ENCODE assay signal across 22 cellular contexts in genomic region chr12:50309950-50310349, GRCh38. TPM values are rescaled to one million over a fixed set of nuclear protein-coding genes. Genes with fewer than 3 reads are reported as not detected.
A peak's percentile ranks its signal among the peaks of the same experiment; 100 is the strongest.
DNase-seq lines count a peak whose midpoint lies in the region; ATAC-seq, FAIRE-seq and TF ChIP-seq lines count a peak whose summit lies in the region.
"Had no signal": no experiment of that assay in that cellular context is flagged by ENCODE, and none has a peak within 500 bp of the region (broad histone marks: within the 10 kb centered on the region; RNA-seq: fewer than 3 reads in every experiment).

No MANE protein-coding gene starts in this region.

- H3K4me1 Mint-ChIP-seq in T-helper 17 cell = peaks cover 2% of the 10 kb centered on the region
- H3K4me1 Mint-ChIP-seq: CD4-positive, alpha-beta memory T cell; T-cell had no signal

- WGBS in K562 (ENCODE audit: insufficient coverage, low coverage, missing lambda C conversion rate) = 0% methylated on average over 2 of the region's 2 CpGs
- WGBS in psoas muscle, 3 donors = 55 to 79% (median 69%) methylated on average over 2 of the region's 2 CpGs

- no peak overlapping the region; the same call in 1 of the 2 replicates for H3K4me2 ChIP-seq in K562 (ENCODE audit: insufficient read depth, low read length)
- H3K4me2 ChIP-seq: BLaER1 had no signal

- no peak; the same call in 1 of the 2 replicates for TF ChIP-seq EP300 in K562 (IDR thresholded peaks at IDR 0.05; ENCODE audit: low read length)

- H3K27me3 Mint-ChIP-seq in T-helper 17 cell = no peaks in the 10 kb centered on the region
- H3K27me3 Mint-ChIP-seq: CD4-positive, alpha-beta memory T cell; T-cell had no signal

- H2AFZ ChIP-seq in K562 (ENCODE audit: low read depth, low read length) = no peak overlapping the region

- intact Hi-C loops in K562 (cut with micrococcal nuclease) = loop anchor here (5.0 kb wide), 1 partner anchor 48 kb away; no protein-coding TSS in a partner anchor
- intact Hi-C loops in psoas muscle (cut with DNase I) = loop anchor here in 1 of 2 donors (5.0 kb wide), 1 partner anchor 123 kb away; no protein-coding TSS in a partner anchor

- DNase-seq in NCI-H2107 treated with DMSO at 0.1 percent for 48 hours (lab: John Stamatoyannopoulos, UW; ENCODE audit: unreplicated experiment) (peak; percentile 53), NCI-H2107 (lab: John Stamatoyannopoulos, UW) (no peak), T-helper 17 cell (no peak), K562 (ENCODE audit: extremely low read depth in 1 of 4, low spot score in 3 of 4) (peak in 2 of 4 experiments; percentile 38 to 56), NOMO-1 treated with DMSO at 0.1 percent for 48 hours (lab: John Stamatoyannopoulos, UW; ENCODE audit: unreplicated experiment) (no peak), psoas muscle (no peak), RCC 7860 (ENCODE audit: low spot score) (no peak)
- DNase-seq: ACHN; CD4-positive, alpha-beta memory T cell; DND-41; HFFc6; NCI-H1105; NCI-H2029 treated with DMSO at 0.1 percent for 48 hours; NCI-H446 treated with DMSO at 0.1 percent for 48 hours; NCI-H526 treated with DMSO at 0.1 percent for 48 hours; SJCRH30; T-cell had no signal

- CTCF ChIA-PET in K562 (lab: Yijun Ruan, JAX; ENCODE audit: low intra/inter-chr PET ratio) = no interaction called here

- TF ChIP-seq CTCF in K562 (IDR thresholded peaks at IDR 0.05 in 2 of 3, conservative IDR thresholded peaks at IDR 0.05 in 1 of 3; ENCODE audit: insufficient read depth in 2 of 3, low read depth in 1 of 3, low read length in 3 of 3) = no peak
- TF ChIP-seq CTCF in psoas muscle (IDR thresholded peaks at IDR 0.05) = no peak

- H3K9me3 ChIP-seq in T-helper 17 cell (ENCODE audit: control insufficient read depth, low read length, poor library complexity, severe bottlenecking) = no peaks in the 10 kb centered on the region
- no peaks in the 10 kb centered on the region for H3K9me3 ChIP-seq in K562 (replicated peaks; ENCODE audit: control insufficient read depth, insufficient read depth, low read depth, low read length)
- H3K9me3 ChIP-seq in psoas muscle = no peaks in the 10 kb centered on the region
- H3K9me3 ChIP-seq: BLaER1, SJCRH30 had no signal

- H3K79me2 ChIP-seq in K562 (ENCODE audit: control insufficient read depth, insufficient read depth, low read length) = no peaks in the 10 kb centered on the region

- H3K4me3 ChIP-seq in K562 (no peak overlapping the region), psoas muscle (no peak overlapping the region)
- H3K4me3 ChIP-seq: BLaER1, GM12878, SJCRH30 had no signal

- POLR2A ChIA-PET in K562 (lab: Yijun Ruan, JAX) = no interaction called here

- no peak overlapping the region for H3K4me3 Mint-ChIP-seq in T-helper 17 cell
- H3K4me3 Mint-ChIP-seq: CD4-positive, alpha-beta memory T cell; HFFc6; T-cell had no signal

- TF ChIP-seq POLR2A in K562 (conservative IDR thresholded peaks at IDR 0.05) = no peak

- no peaks in the 10 kb centered on the region for H3K27me3 ChIP-seq in K562 (ENCODE audit: control insufficient read depth in 2 of 2, insufficient read depth in 2 of 2, low read length in 2 of 2)
- no peaks in the 10 kb centered on the region for H3K27me3 ChIP-seq in psoas muscle (ENCODE audit: insufficient read depth in 3 of 3, low read length in 2 of 3)
- H3K27me3 ChIP-seq: BLaER1, SJCRH30 had no signal

- peak; percentile 60 for FAIRE-seq in K562 (lab: Jason Lieb, UNC)
- FAIRE-seq in RCC 7860 (lab: Jason Lieb, UNC) = no peak
- FAIRE-seq: GM12878, H54 had no signal

- in situ Hi-C loops in K562 (cut with MboI) = loop anchor here (5.0 kb wide), 2 partner anchors 133 to 238 kb away; no protein-coding TSS in a partner anchor

- TF ChIP-seq RAD21 in K562 (CRISPR knock-in tag; conservative IDR thresholded peaks at IDR 0.05 in 1 of 2, IDR thresholded peaks at IDR 0.05 in 1 of 2) = no peak

- peaks cover 7 to 13% of the 10 kb centered on the region in 2 experiments; a peak in 3 of 5 replicates for H3K4me1 ChIP-seq in K562 (replicated peaks in 1 of 2; ENCODE audit: control insufficient read depth in 2 of 2, insufficient read depth in 2 of 2, low read length in 2 of 2)
- H3K4me1 ChIP-seq in psoas muscle = peaks cover 7% of the 10 kb centered on the region
- H3K4me1 ChIP-seq: BLaER1 had no signal

- BruUV-seq in K562 (replicated peaks; lab: Mats Ljungman, UMichigan) = no TSS peak

- H3K27ac Mint-ChIP-seq in T-helper 17 cell = peak overlapping the region; percentile 24
- H3K27ac Mint-ChIP-seq: T-cell had no signal

- no peaks in the 10 kb centered on the region for H4K20me1 ChIP-seq in K562 (replicated peaks; ENCODE audit: control insufficient read depth, insufficient read depth, low read length)
- H4K20me1 ChIP-seq: BLaER1 had no signal

- no peaks in the 10 kb centered on the region for H3K36me3 ChIP-seq in K562 (ENCODE audit: control insufficient read depth, insufficient read depth, low read length)
- H3K36me3 ChIP-seq in psoas muscle (ENCODE audit: insufficient read depth in 1 of 2, low read depth in 1 of 2) = no peaks in the 10 kb centered on the region
- H3K36me3 ChIP-seq: BLaER1, SJCRH30 had no signal

- H3K27ac ChIP-seq in K562 (ENCODE audit: extremely low read depth, low read depth, low read length) (no peak overlapping the region), psoas muscle (no peak overlapping the region)
- H3K27ac ChIP-seq: 22Rv1, BLaER1, SJCRH30 had no signal

- no peaks in the 10 kb centered on the region for H3K9me1 ChIP-seq in K562 (ENCODE audit: control insufficient read depth, insufficient read depth, low read length)

- no peaks in the 10 kb centered on the region for H3K36me3 Mint-ChIP-seq in T-helper 17 cell (ENCODE audit: low read depth)
- H3K36me3 Mint-ChIP-seq: CD4-positive, alpha-beta memory T cell; T-cell had no signal

- no peak overlapping the region for H3K9ac ChIP-seq in K562 (ENCODE audit: insufficient read depth in 1 of 2, low read depth in 2 of 2, low read length in 2 of 2)
- H3K9ac ChIP-seq: BLaER1 had no signal

- ATAC-seq in T-helper 17 cell = no peak
- peak; percentile 71 for ATAC-seq in K562
- no peak for ATAC-seq in HG03354 (IDR thresholded peaks at IDR 0.05; ENCODE audit: poor library complexity, severe bottlenecking, unreplicated experiment)
- ATAC-seq in psoas muscle = no peak
- ATAC-seq: GM12878, T-cell had no signal

TF ChIP-seq in K562, 482 proteins besides CTCF, POLR2A, EP300 and RAD21 (continues in another document):
- TF ChIP-seq SMAD3 (CRISPR knock-in tag; conservative IDR thresholded peaks at IDR 0.05) (no peak), CTBP1 (IDR thresholded peaks at IDR 0.05; ENCODE audit: borderline replicate concordance) (0 out of 2 replicates have a peak, but pooled peaks have one; percentile 18), CBFA2T2 (conservative IDR thresholded peaks at IDR 0.05) (peak; percentile 75), MTA2 (IDR thresholded peaks at IDR 0.05; ENCODE audit: low read depth) (peak; percentile 58; the same call in 1 of the 2 replicates), NCOR1 (IDR thresholded peaks at IDR 0.05) (peak; percentile 74), NELFE (IDR thresholded peaks at IDR 0.05; ENCODE audit: insufficient read depth, insufficient read length) (no peak)

RNA-seq across cellular contexts. Expression of gene LIMA1, which starts 26.6 kb away (rescaled TPM):
- total RNA-seq in T-helper 17 cell (10 to 100 TPM; 10.2 to 11.6 TPM), K562 (2014; rRNA removed) (24.7 and 28.3 TPM in 2 replicates), K562 (2014; rRNA removed; fragmentation: Illumina TruSeq; extraction: Trizol) (31.5 and 41.1 TPM in 2 replicates), K562 (2015; rRNA removed; fragmentation: Illumina TruSeq; extraction: Trizol) (22.5 and 24.4 TPM in 2 replicates), K562 (2021) (22.7 and 24.2 TPM in 2 replicates), psoas muscle (10 to 100 TPM in 3 of 4 donors, 1 to 10 TPM in 1; 8.3 to 25.3 (median 17.5) TPM)
- 69.0 and 93.4 TPM in 2 replicates for total RNA-seq in K562 (2011; cell fraction: chromatin; rRNA removed; ENCODE audit: low replicate concordance)
- total RNA-seq in K562 (2011; cell fraction: nucleolus; rRNA removed) = 30.0 and 30.2 TPM in 2 replicates
- 42.2 and 56.2 TPM in 2 replicates for total RNA-seq in K562 (2011; cell fraction: nucleoplasm; rRNA removed)
- polyA plus RNA-seq in K562 (2011; rRNA removed) (24.0 and 37.8 TPM in 2 replicates), K562 (2014; fragmentation: Illumina TruSeq; extraction: Trizol) (34.0 and 37.0 TPM in 2 replicates), K562 (2014; fragmentation: Nextera tagmentation; extraction: Ambion mirVana) (10 to 100 TPM; 20.2 to 23.7 TPM), K562 (2014; rRNA removed) (24.8 and 27.3 TPM in 2 replicates), psoas muscle (1 to 10 TPM; 5.6 to 9.0 (median 8.1) TPM)
- polyA plus RNA-seq in K562 (2011; cell fraction: cytosol; rRNA removed) = 8.2 and 9.2 TPM in 2 replicates
- polyA plus RNA-seq in K562 (2011; cell fraction: nucleus; rRNA removed) = 21.7 and 22.5 TPM in 2 replicates
- polyA plus RNA-seq in K562 (2012) = 16.3 and 16.8 TPM in 2 replicates
- 31.8 and 43.7 TPM in 2 replicates for polyA minus RNA-seq in K562 (2011; rRNA and poly(A)+ RNA removed)
- polyA minus RNA-seq in K562 (2011; cell fraction: cytosol; rRNA and poly(A)+ RNA removed) = 12.8 and 24.0 TPM in 2 replicates
- 12.5 and 22.5 TPM in 2 replicates for polyA minus RNA-seq in K562 (2011; cell fraction: nucleus; rRNA and poly(A)+ RNA removed)
